3 cellular contexts compared by ENCODE assay signal in genomic region chr7:45886931-45887667, GRCh38.
TF ChIP-seq lines count a peak whose summit lies in the region.

No MANE protein-coding gene starts in this region.

TF ChIP-seq in A549, 52 proteins besides CTCF, POLR2A, EP300 and RAD21:
- TF ChIP-seq NPAS2 (CRISPR knock-in tag; IDR thresholded peaks at IDR 0.05; ENCODE audit: borderline replicate concordance): no peak
- no peak for TF ChIP-seq FOSB (CRISPR knock-in tag; IDR thresholded peaks at IDR 0.05)
- TF ChIP-seq RCOR1 (IDR thresholded peaks at IDR 0.05; ENCODE audit: low read depth, low read length): no peak
- TF ChIP-seq MYC (IDR thresholded peaks at IDR 0.05; ENCODE audit: borderline replicate concordance, low read length): no peak
- TF ChIP-seq NR3C1 (IDR thresholded peaks at IDR 0.05): no peak
- no peak for TF ChIP-seq PBX3 (IDR thresholded peaks at IDR 0.05)
- TF ChIP-seq BHLHE40 (IDR thresholded peaks at IDR 0.05; ENCODE audit: low read depth, low read length): no peak
- TF ChIP-seq RARB (CRISPR knock-in tag; IDR thresholded peaks at IDR 0.05): no peak
- no peak for TF ChIP-seq HES2 (IDR thresholded peaks at IDR 0.05)
- TF ChIP-seq BCL3 (IDR thresholded peaks at IDR 0.05): no peak
- no peak for TF ChIP-seq CHD4 (IDR thresholded peaks at IDR 0.05; ENCODE audit: borderline replicate concordance)
- no peak for TF ChIP-seq ESRRA (IDR thresholded peaks at IDR 0.05; ENCODE audit: borderline replicate concordance, low read length)

TF ChIP-seq in IMR-90, 13 proteins besides CTCF, POLR2A, EP300 and RAD21:
- no peak for TF ChIP-seq MAZ (IDR thresholded peaks at IDR 0.05; ENCODE audit: borderline replicate concordance, low read depth, low read length)

TF ChIP-seq in endothelial cell of umbilical vein, 7 proteins besides CTCF, POLR2A, EP300 and RAD21:
- TF ChIP-seq EZH2 (IDR thresholded peaks at IDR 0.05; ENCODE audit: borderline replicate concordance, low read depth, low read length, severe bottlenecking) (no peak), MAX (IDR thresholded peaks at IDR 0.05; ENCODE audit: insufficient read depth, insufficient read length) (no peak), MYC (IDR thresholded peaks at IDR 0.05; ENCODE audit: low read depth, low read length) (no peak), JUN (IDR thresholded peaks at IDR 0.05; ENCODE audit: borderline replicate concordance, insufficient read depth, insufficient read length, low read depth) (no peak), FOS (IDR thresholded peaks at IDR 0.05; ENCODE audit: borderline replicate concordance, insufficient read depth, low read length) (no peak), GATA2 (IDR thresholded peaks at IDR 0.05; ENCODE audit: insufficient read depth, insufficient read length, low read depth, low read length) (no peak), POLR2AphosphoS5 (IDR thresholded peaks at IDR 0.05; ENCODE audit: insufficient read depth, low read depth, low read length) (no peak)
